In genomic region chrX:130120746-130121504, GRCh38 we compare ENCODE assay signal across 8 cellular contexts. TPM values are rescaled to one million over a fixed set of nuclear protein-coding genes. Genes with fewer than 3 reads are reported as not detected.
DNase-seq lines count a peak whose midpoint lies in the region; ATAC-seq and TF ChIP-seq lines count a peak whose summit lies in the region.

No MANE protein-coding gene starts in this region.

- POLR2A ChIA-PET in activated CD4-positive, alpha-beta memory T cell treated with anti-CD3 and anti-CD28 coated beads, Interleukin-2, amount 10 ng/mL, durations not matched to agents 7 days and 5 days (lab: Charles Lee): interaction anchor here (0.6 to 5.9 kb wide), 9 partner anchors 12 to 44 kb away, joined by 3 to 55 read pairs (median 4); partner anchors contain the start of gene ELF4

- no peaks in the 10 kb centered on the region for H3K36me3 Mint-ChIP-seq in HFFc6 (ENCODE audit: low read depth)
- peaks cover 9% of the 10 kb centered on the region for H3K36me3 Mint-ChIP-seq in activated CD4-positive, alpha-beta memory T cell treated with anti-CD3 and anti-CD28 coated beads, Interleukin-2, amount 10 ng/mL, durations not matched to agents 7 days and 5 days (ENCODE audit: low read depth)
- H3K36me3 Mint-ChIP-seq in effector memory CD8-positive, alpha-beta T cell (ENCODE audit: insufficient read depth): peaks cover 3% of the 10 kb centered on the region

- H3K27ac Mint-ChIP-seq in HFFc6: peak overlapping the region; percentile 81
- H3K27ac Mint-ChIP-seq in activated CD4-positive, alpha-beta memory T cell treated with anti-CD3 and anti-CD28 coated beads, Interleukin-2, amount 10 ng/mL, durations not matched to agents 7 days and 5 days: peak overlapping the region; percentile 59
- H3K27ac Mint-ChIP-seq in effector memory CD8-positive, alpha-beta T cell: no peak overlapping the region

- CTCF ChIA-PET in activated CD4-positive, alpha-beta memory T cell treated with anti-CD3 and anti-CD28 coated beads, Interleukin-2, amount 10 ng/mL, durations not matched to agents 7 days and 5 days (lab: Charles Lee): interaction anchor here (0.7 to 6.9 kb wide), 18 partner anchors 10 to 100 kb away, joined by 3 to 103 read pairs (median 5); no protein-coding TSS in a partner anchor

- DNase-seq in GM12864 (ENCODE audit: low read depth): no peak
- peak; percentile 70 for DNase-seq in HFFc6
- DNase-seq in NCI-H2171 treated with DMSO at 0.1 percent for 48 hours (lab: John Stamatoyannopoulos, UW): peak; percentile 57
- DNase-seq in activated CD4-positive, alpha-beta memory T cell treated with anti-CD3 and anti-CD28 coated beads, Interleukin-2, amount 10 ng/mL, durations not matched to agents 7 days and 5 days: peak; percentile 69
- DNase-seq in effector memory CD8-positive, alpha-beta T cell: peak; percentile 57 to 67 (median 66)
- DNase-seq in medulla oblongata (ENCODE audit: extremely low spot score): peak; percentile 48
- DNase-seq in stimulated activated CD8-positive, alpha-beta memory T cell treated with anti-CD3 and anti-CD28 coated beads, Interleukin-12 subunit alpha, Interleukin-12 subunit beta, amount 100 ng/mL, for 1 hour (ENCODE audit: low read depth): peak; percentile 41

- peak; percentile 88 for ATAC-seq in effector memory CD8-positive, alpha-beta T cell (replicated peaks)
- no peak for ATAC-seq in HG03469 (IDR thresholded peaks at IDR 0.05; ENCODE audit: unreplicated experiment)

- H3K4me1 Mint-ChIP-seq in HFFc6 (ENCODE audit: low read depth): peaks cover 28% of the 10 kb centered on the region
- peaks cover 33% of the 10 kb centered on the region for H3K4me1 Mint-ChIP-seq in activated CD4-positive, alpha-beta memory T cell treated with anti-CD3 and anti-CD28 coated beads, Interleukin-2, amount 10 ng/mL, durations not matched to agents 7 days and 5 days
- H3K4me1 Mint-ChIP-seq in effector memory CD8-positive, alpha-beta T cell (ENCODE audit: low read depth in 2 of 2): peaks cover 10 to 11% of the 10 kb centered on the region in 2 donors

- H3K4me3 Mint-ChIP-seq in HFFc6: peak overlapping the region; percentile 85
- H3K4me3 Mint-ChIP-seq in activated CD4-positive, alpha-beta memory T cell treated with anti-CD3 and anti-CD28 coated beads, Interleukin-2, amount 10 ng/mL, durations not matched to agents 7 days and 5 days: peak overlapping the region; percentile 65
- peak overlapping the region; percentile 75 to 79 for H3K4me3 Mint-ChIP-seq in effector memory CD8-positive, alpha-beta T cell

- H3K4me3 ChIP-seq in GM12864 (ENCODE audit: low read depth, low read length): peak overlapping the region; percentile 51

- no peaks in the 10 kb centered on the region for H3K9me3 Mint-ChIP-seq in HFFc6
- H3K9me3 Mint-ChIP-seq in activated CD4-positive, alpha-beta memory T cell treated with anti-CD3 and anti-CD28 coated beads, Interleukin-2, amount 10 ng/mL, durations not matched to agents 7 days and 5 days: no peaks in the 10 kb centered on the region
- no peaks in the 10 kb centered on the region for H3K9me3 Mint-ChIP-seq in effector memory CD8-positive, alpha-beta T cell

- TF ChIP-seq CTCF in GM12864 (IDR thresholded peaks at IDR 0.05; ENCODE audit: low read depth, low read length, missing control alignments): peak; percentile 56
- TF ChIP-seq CTCF in HFFc6 (IDR thresholded peaks at IDR 0.05): peak; percentile 79

- no peaks in the 10 kb centered on the region for H3K27me3 Mint-ChIP-seq in HFFc6 (ENCODE audit: insufficient read depth)
- H3K27me3 Mint-ChIP-seq in activated CD4-positive, alpha-beta memory T cell treated with anti-CD3 and anti-CD28 coated beads, Interleukin-2, amount 10 ng/mL, durations not matched to agents 7 days and 5 days: no peaks in the 10 kb centered on the region
- H3K27me3 Mint-ChIP-seq in effector memory CD8-positive, alpha-beta T cell: no peaks in the 10 kb centered on the region

RNA-seq across cellular contexts. Expression of gene ELF4, which starts 10.6 kb away (rescaled TPM):
- total RNA-seq in HFFc6 (2021; fragmentation: NEBNext Ultra II Directional; extraction: Animal tissue kit (Norgen Biotek cat#: 25700)): 10 to 100 TPM; 21.9 to 35.9 (median 31.4) TPM
- 10 to 100 TPM; 48.0 to 48.7 TPM for total RNA-seq in activated CD4-positive, alpha-beta memory T cell treated with anti-CD3 and anti-CD28 coated beads, Interleukin-2, amount 10 ng/mL, durations not matched to agents 7 days and 5 days

RNA-seq across cellular contexts. Expression of gene AIFM1, which starts 44.7 kb away (rescaled TPM):
- 10 to 100 TPM; 31.9 to 39.5 (median 33.8) TPM for total RNA-seq in HFFc6 (2021; fragmentation: NEBNext Ultra II Directional; extraction: Animal tissue kit (Norgen Biotek cat#: 25700))
- 10 to 100 TPM; 41.2 to 41.8 TPM for total RNA-seq in activated CD4-positive, alpha-beta memory T cell treated with anti-CD3 and anti-CD28 coated beads, Interleukin-2, amount 10 ng/mL, durations not matched to agents 7 days and 5 days

RNA-seq across cellular contexts. Expression of gene RAB33A, which starts 50.8 kb away (rescaled TPM):
- total RNA-seq in HFFc6 (2021; fragmentation: NEBNext Ultra II Directional; extraction: Animal tissue kit (Norgen Biotek cat#: 25700)): under 1 TPM; 0.17 to 0.66 (median 0.44) TPM
- total RNA-seq in activated CD4-positive, alpha-beta memory T cell treated with anti-CD3 and anti-CD28 coated beads, Interleukin-2, amount 10 ng/mL, durations not matched to agents 7 days and 5 days: 10 to 100 TPM; 37.0 to 38.8 TPM

Comparison
In these comparisons a context has a peak if more than half of its experiments do, and no peak if none do; other contexts are left out.
1. H3K27ac Mint-ChIP-seq: peak in HFFc6 (single experiment) and activated CD4-positive, alpha-beta memory T cell treated with anti-CD3 and anti-CD28 coated beads, Interleukin-2, amount 10 ng/mL, durations not matched to agents 7 days and 5 days (single experiment); none in effector memory CD8-positive, alpha-beta T cell (0 of 2).
2. RNA of gene RAB33A, which starts 50.8 kb away (total RNA-seq): 37.0 to 38.8 TPM in activated CD4-positive, alpha-beta memory T cell treated with anti-CD3 and anti-CD28 coated beads, Interleukin-2, amount 10 ng/mL, durations not matched to agents 7 days and 5 days; 0.17 to 0.66 TPM in HFFc6; every median in the first group is over 10 times any median in the second.
3. Peak in every context shown above with its lines, with median percentiles within 50 percentile points of each other: H3K4me3 Mint-ChIP-seq.